In the genomic region with DNA sequence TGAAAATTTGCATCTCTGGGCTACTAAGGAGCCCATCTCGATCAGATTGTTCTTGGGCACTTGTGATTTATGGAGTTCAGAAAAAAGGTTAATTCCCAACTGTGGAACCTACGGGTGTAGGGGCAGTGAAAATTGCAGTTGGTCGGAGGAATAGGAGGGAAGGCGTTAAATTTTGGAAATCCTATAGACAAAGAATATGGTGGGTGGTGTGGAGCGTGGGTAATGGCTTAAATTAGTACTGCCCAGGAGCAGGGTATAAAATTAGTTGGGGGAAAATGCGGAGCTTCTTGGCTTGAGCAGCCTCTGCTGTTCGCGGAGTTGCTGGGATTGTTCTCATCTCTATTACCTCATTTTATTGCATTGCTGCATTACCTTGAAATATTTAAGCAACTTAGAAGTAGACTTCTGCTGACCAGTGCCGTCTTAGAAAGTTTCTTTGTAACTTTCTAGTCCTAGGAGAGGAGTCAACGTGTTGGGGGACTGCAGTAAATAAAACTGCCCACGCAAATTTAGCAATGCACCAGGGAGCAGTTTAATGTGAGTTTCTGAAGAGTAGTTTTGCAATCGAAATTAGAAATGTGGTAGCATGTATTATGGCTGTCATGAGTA, we compare ENCODE assay signal across 8 cellular contexts.
DNase-seq lines count a peak whose midpoint lies in the region; TF ChIP-seq lines count a peak whose summit lies in the region.

No MANE protein-coding gene starts in this region.

- DNase-seq in AG04449 (ENCODE audit: low read depth, low spot score) (peak; percentile 44), GM12865 (ENCODE audit: low read depth) (peak; percentile 59), T1000 (lab: John Stamatoyannopoulos, UW) (peak; percentile 8), anterior cingulate cortex (lab: John Stamatoyannopoulos, UW) (no peak), iPS-NIHi11 (ENCODE audit: low spot score) (no peak), SW480 (ENCODE audit: low spot score) (no peak)
- peak in 1 of 3 donors; percentile 3 for DNase-seq in effector memory CD4-positive, alpha-beta T cell

- no peaks in the 10 kb centered on the region for H3K27me3 ChIP-seq in effector memory CD4-positive, alpha-beta T cell (replicated peaks; ENCODE audit: control insufficient read depth, insufficient read depth, low read length, poor library complexity, severe bottlenecking)
- H3K27me3 ChIP-seq in muscle layer of duodenum (ENCODE audit: low read depth, low read length), result peaks cover 7% of the 10 kb centered on the region

- H3K4me1 ChIP-seq in effector memory CD4-positive, alpha-beta T cell (ENCODE audit: control insufficient read depth, insufficient read depth, low read length, poor library complexity, severe bottlenecking), result peaks cover 40% of the 10 kb centered on the region
- peaks cover 4 to 18% of the 10 kb centered on the region in 2 donors for H3K4me1 ChIP-seq in muscle layer of duodenum (ENCODE audit: control insufficient read depth in 1 of 2, insufficient read depth in 2 of 2, low read length in 2 of 2)

- no peaks in the 10 kb centered on the region for H3K9me3 ChIP-seq in effector memory CD4-positive, alpha-beta T cell (ENCODE audit: control insufficient read depth, low read length)
- H3K9me3 ChIP-seq in muscle layer of duodenum (ENCODE audit: control insufficient read depth in 1 of 2, low read length in 2 of 2), result no peaks in the 10 kb centered on the region

- H3K36me3 ChIP-seq in effector memory CD4-positive, alpha-beta T cell (ENCODE audit: control insufficient read depth, insufficient read depth, low read length), result peaks cover 31% of the 10 kb centered on the region
- peaks cover 0 to 7% of the 10 kb centered on the region in 2 donors for H3K36me3 ChIP-seq in muscle layer of duodenum (ENCODE audit: control insufficient read depth in 1 of 2, insufficient read depth in 2 of 2, low read length in 2 of 2)

- CTCF ChIA-PET in AG04449 (lab: Yijun Ruan, JAX), result interaction anchor here (1.1 to 5.3 kb wide), 10 partner anchors 14 to 318 kb away, joined by 3 to 98 read pairs (median 7); no protein-coding TSS in a partner anchor

- peak overlapping the region; percentile 91 for H3K27ac ChIP-seq in effector memory CD4-positive, alpha-beta T cell (ENCODE audit: insufficient read depth, low read length, poor library complexity, severe bottlenecking)
- H3K27ac ChIP-seq in muscle layer of duodenum (ENCODE audit: low read length), result peak overlapping the region; percentile 68

- POLR2A ChIA-PET in AG04449 (lab: Yijun Ruan, JAX), result no interaction called here

- H3K4me3 ChIP-seq in AG04449 (ENCODE audit: low read depth, low read length), result peak overlapping the region; percentile 74
- H3K4me3 ChIP-seq in GM12865 (ENCODE audit: low read depth, low read length), result peak overlapping the region; percentile 87
- peak overlapping the region; percentile 88 for H3K4me3 ChIP-seq in effector memory CD4-positive, alpha-beta T cell (ENCODE audit: insufficient read depth, low read depth, low read length, poor library complexity, severe bottlenecking)
- H3K4me3 ChIP-seq in muscle layer of duodenum (ENCODE audit: low read depth in 1 of 2, low read length in 2 of 2), result peak overlapping the region; percentile 77 to 83

- TF ChIP-seq CTCF in AG04449 (IDR thresholded peaks at IDR 0.05; ENCODE audit: insufficient read depth, low read length, missing control alignments) (no peak), GM12865 (IDR thresholded peaks at IDR 0.05; ENCODE audit: insufficient read depth, low read depth, low read length, missing control alignments) (no peak)

Comparison
In these comparisons a context has a peak if more than half of its experiments do, and no peak if none do; other contexts are left out.
1. DNase-seq: peak in AG04449 (single experiment), GM12865 (single experiment) and T1000 (single experiment); none in anterior cingulate cortex (0 of 58), iPS-NIHi11 (single experiment) and SW480 (single experiment).
2. Peak in every context shown above with its lines, with median percentiles within 50 percentile points of each other: H3K4me3 ChIP-seq.